1 cellular context compared by ENCODE assay signal in the genomic region with DNA sequence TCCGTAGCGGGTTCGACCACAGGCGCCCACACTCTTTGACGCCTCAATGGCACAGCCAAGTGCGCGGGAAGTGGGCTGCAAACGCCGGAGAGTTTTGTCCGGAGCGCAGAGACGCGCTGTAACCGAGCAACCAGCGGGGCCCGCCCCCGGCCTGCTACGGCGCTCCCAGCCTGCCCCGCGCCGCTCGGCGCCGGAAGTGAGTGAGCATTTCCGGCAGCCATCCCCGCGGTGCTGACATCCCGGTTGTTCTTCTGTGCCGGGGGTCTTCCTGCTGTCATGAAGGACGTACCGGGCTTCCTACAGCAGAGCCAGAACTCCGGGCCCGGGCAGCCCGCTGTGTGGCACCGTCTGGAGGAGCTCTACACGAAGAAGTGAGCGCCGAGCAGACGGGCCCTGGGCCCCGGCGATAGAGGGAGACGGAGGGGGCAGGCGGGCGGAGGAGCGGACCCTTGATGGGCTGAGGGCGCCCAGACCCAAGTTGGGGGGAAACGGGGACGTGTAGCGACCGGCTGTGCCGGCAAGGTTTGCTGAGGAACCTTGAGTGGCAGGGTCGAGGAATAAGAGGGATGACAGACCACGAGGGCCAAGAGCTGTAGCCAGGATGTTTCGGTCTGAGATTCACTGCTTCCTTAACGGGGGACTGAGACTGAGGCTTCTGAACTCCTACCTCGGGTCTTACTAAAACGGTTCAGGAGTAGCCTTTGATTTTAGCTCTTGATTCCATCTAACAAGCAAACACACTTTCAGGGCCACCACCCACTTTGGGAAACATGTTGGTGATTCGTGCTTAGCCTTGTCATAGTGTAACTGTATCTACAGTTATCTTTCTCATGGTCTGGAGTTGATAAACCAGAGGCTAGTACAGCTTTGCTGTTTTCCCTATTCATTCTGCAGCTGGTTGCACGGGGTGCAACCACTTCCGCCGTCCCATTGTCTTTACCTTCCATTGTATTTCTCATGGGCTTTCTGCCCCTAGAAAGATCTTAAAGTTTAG.
TF ChIP-seq lines count a peak whose summit lies in the region.

A gene (plus strand): TSS at position 203 of the 994 bp plus-strand sequence. CDS start 74 bp downstream, at position 277.

TF ChIP-seq in K562, 482 proteins besides CTCF, POLR2A, EP300 and RAD21 (continued from another document and continues in another):
- TF ChIP-seq, protein P1, sequence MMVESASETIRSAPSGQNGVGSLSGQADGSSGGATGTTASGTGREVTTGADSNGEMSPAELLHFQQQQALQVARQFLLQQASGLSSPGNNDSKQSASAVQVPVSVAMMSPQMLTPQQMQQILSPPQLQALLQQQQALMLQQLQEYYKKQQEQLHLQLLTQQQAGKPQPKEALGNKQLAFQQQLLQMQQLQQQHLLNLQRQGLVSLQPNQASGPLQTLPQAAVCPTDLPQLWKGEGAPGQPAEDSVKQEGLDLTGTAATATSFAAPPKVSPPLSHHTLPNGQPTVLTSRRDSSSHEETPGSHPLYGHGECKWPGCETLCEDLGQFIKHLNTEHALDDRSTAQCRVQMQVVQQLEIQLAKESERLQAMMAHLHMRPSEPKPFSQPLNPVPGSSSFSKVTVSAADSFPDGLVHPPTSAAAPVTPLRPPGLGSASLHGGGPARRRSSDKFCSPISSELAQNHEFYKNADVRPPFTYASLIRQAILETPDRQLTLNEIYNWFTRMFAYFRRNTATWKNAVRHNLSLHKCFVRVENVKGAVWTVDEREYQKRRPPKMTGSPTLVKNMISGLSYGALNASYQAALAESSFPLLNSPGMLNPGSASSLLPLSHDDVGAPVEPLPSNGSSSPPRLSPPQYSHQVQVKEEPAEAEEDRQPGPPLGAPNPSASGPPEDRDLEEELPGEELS (CRISPR knock-in tag; IDR thresholded peaks at IDR 0.05; ENCODE audit: borderline replicate concordance) = no peak
- no peak for TF ChIP-seq ZNF551 (CRISPR knock-in tag; IDR thresholded peaks at IDR 0.05)
- TF ChIP-seq TCF3 (CRISPR knock-in tag; IDR thresholded peaks at IDR 0.05) = no peak
- 0 out of 2 replicates have a peak, but pooled peaks have one; percentile 48 for TF ChIP-seq ESRRA (IDR thresholded peaks at IDR 0.05; ENCODE audit: borderline replicate concordance, low read depth)
- TF ChIP-seq, protein P2, sequence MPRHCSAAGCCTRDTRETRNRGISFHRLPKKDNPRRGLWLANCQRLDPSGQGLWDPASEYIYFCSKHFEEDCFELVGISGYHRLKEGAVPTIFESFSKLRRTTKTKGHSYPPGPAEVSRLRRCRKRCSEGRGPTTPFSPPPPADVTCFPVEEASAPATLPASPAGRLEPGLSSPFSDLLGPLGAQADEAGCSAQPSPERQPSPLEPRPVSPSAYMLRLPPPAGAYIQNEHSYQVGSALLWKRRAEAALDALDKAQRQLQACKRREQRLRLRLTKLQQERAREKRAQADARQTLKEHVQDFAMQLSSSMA (CRISPR knock-in tag; IDR thresholded peaks at IDR 0.05) = 0 out of 2 replicates have a peak, but pooled peaks have one; percentile 38
- no peak for TF ChIP-seq KDM1A (IDR thresholded peaks at IDR 0.05)
- TF ChIP-seq, protein P3, sequence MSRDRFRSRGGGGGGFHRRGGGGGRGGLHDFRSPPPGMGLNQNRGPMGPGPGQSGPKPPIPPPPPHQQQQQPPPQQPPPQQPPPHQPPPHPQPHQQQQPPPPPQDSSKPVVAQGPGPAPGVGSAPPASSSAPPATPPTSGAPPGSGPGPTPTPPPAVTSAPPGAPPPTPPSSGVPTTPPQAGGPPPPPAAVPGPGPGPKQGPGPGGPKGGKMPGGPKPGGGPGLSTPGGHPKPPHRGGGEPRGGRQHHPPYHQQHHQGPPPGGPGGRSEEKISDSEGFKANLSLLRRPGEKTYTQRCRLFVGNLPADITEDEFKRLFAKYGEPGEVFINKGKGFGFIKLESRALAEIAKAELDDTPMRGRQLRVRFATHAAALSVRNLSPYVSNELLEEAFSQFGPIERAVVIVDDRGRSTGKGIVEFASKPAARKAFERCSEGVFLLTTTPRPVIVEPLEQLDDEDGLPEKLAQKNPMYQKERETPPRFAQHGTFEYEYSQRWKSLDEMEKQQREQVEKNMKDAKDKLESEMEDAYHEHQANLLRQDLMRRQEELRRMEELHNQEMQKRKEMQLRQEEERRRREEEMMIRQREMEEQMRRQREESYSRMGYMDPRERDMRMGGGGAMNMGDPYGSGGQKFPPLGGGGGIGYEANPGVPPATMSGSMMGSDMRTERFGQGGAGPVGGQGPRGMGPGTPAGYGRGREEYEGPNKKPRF (IDR thresholded peaks at IDR 0.05; ENCODE audit: low read depth, low read length) = no peak
- TF ChIP-seq TEAD1 (CRISPR knock-in tag; IDR thresholded peaks at IDR 0.05) = no peak
- TF ChIP-seq, protein P4, sequence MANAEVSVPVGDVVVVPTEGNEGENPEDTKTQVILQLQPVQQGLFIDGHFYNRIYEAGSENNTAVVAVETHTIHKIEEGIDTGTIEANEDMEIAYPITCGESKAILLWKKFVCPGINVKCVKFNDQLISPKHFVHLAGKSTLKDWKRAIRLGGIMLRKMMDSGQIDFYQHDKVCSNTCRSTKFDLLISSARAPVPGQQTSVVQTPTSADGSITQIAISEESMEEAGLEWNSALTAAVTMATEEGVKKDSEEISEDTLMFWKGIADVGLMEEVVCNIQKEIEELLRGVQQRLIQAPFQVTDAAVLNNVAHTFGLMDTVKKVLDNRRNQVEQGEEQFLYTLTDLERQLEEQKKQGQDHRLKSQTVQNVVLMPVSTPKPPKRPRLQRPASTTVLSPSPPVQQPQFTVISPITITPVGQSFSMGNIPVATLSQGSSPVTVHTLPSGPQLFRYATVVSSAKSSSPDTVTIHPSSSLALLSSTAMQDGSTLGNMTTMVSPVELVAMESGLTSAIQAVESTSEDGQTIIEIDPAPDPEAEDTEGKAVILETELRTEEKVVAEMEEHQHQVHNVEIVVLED (CRISPR knock-in tag; IDR thresholded peaks at IDR 0.05) = peak; percentile 30; the same call in 1 of the 2 replicates
- no peak for TF ChIP-seq ZNF778 (CRISPR knock-in tag; IDR thresholded peaks at IDR 0.05)
- no peak for TF ChIP-seq CHD2 (IDR thresholded peaks at IDR 0.05; ENCODE audit: low read depth, low read length)
- peak; percentile 82 for TF ChIP-seq ZNF143 (CRISPR knock-in tag; IDR thresholded peaks at IDR 0.05)
- no peak for TF ChIP-seq MYNN (IDR thresholded peaks at IDR 0.05)
- no peak for TF ChIP-seq MYNN (CRISPR knock-in tag; IDR thresholded peaks at IDR 0.05)
- TF ChIP-seq, protein P5, sequence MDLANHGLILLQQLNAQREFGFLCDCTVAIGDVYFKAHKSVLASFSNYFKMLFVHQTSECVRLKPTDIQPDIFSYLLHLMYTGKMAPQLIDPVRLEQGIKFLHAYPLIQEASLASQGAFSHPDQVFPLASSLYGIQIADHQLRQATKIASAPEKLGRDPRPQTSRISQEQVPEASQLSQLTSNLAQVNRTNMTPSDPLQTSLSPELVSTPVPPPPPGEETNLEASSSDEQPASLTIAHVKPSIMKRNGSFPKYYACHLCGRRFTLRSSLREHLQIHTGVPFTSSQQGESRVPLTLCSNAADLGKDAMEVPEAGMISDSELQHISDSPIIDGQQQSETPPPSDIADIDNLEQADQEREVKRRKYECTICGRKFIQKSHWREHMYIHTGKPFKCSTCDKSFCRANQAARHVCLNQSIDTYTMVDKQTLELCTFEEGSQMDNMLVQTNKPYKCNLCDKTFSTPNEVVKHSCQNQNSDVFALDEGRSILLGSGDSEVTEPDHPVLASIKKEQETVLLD (IDR thresholded peaks at IDR 0.05) = no peak
- no peak for TF ChIP-seq ZNF324 (CRISPR knock-in tag; IDR thresholded peaks at IDR 0.05)
- peak; percentile 45; the same call in 1 of the 2 replicates for TF ChIP-seq ZNF589 (CRISPR knock-in tag; IDR thresholded peaks at IDR 0.05; ENCODE audit: low read depth)
- TF ChIP-seq STAT5A (IDR thresholded peaks at IDR 0.05; ENCODE audit: borderline replicate concordance, low read length) = no peak
- no peak for TF ChIP-seq PHB (CRISPR knock-in tag; IDR thresholded peaks at IDR 0.05)
- TF ChIP-seq, protein P6, sequence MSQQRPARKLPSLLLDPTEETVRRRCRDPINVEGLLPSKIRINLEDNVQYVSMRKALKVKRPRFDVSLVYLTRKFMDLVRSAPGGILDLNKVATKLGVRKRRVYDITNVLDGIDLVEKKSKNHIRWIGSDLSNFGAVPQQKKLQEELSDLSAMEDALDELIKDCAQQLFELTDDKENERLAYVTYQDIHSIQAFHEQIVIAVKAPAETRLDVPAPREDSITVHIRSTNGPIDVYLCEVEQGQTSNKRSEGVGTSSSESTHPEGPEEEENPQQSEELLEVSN (IDR thresholded peaks at IDR 0.05; ENCODE audit: borderline replicate concordance in 1 of 2, extremely low read depth in 1 of 2, insufficient read depth in 1 of 2, insufficient read length in 1 of 2, low read depth in 1 of 2, low read length in 1 of 2, poor library complexity in 1 of 2, severe bottlenecking in 1 of 2) = peak; percentile 48 to 77
- TF ChIP-seq, protein P7, sequence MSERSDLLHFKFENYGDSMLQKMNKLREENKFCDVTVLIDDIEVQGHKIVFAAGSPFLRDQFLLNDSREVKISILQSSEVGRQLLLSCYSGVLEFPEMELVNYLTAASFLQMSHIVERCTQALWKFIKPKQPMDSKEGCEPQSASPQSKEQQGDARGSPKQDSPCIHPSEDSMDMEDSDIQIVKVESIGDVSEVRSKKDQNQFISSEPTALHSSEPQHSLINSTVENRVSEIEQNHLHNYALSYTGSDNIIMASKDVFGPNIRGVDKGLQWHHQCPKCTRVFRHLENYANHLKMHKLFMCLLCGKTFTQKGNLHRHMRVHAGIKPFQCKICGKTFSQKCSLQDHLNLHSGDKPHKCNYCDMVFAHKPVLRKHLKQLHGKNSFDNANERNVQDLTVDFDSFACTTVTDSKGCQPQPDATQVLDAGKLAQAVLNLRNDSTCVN (CRISPR knock-in tag; IDR thresholded peaks at IDR 0.05) = no peak
- no peak for TF ChIP-seq TCF7L2 (IDR thresholded peaks at IDR 0.05; ENCODE audit: low read depth, low read length)
- TF ChIP-seq, protein P8, sequence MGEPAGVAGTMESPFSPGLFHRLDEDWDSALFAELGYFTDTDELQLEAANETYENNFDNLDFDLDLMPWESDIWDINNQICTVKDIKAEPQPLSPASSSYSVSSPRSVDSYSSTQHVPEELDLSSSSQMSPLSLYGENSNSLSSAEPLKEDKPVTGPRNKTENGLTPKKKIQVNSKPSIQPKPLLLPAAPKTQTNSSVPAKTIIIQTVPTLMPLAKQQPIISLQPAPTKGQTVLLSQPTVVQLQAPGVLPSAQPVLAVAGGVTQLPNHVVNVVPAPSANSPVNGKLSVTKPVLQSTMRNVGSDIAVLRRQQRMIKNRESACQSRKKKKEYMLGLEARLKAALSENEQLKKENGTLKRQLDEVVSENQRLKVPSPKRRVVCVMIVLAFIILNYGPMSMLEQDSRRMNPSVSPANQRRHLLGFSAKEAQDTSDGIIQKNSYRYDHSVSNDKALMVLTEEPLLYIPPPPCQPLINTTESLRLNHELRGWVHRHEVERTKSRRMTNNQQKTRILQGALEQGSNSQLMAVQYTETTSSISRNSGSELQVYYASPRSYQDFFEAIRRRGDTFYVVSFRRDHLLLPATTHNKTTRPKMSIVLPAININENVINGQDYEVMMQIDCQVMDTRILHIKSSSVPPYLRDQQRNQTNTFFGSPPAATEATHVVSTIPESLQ (CRISPR knock-in tag; IDR thresholded peaks at IDR 0.05) = 0 out of 2 replicates have a peak, but pooled peaks have one; percentile 50
- TF ChIP-seq, protein P9, sequence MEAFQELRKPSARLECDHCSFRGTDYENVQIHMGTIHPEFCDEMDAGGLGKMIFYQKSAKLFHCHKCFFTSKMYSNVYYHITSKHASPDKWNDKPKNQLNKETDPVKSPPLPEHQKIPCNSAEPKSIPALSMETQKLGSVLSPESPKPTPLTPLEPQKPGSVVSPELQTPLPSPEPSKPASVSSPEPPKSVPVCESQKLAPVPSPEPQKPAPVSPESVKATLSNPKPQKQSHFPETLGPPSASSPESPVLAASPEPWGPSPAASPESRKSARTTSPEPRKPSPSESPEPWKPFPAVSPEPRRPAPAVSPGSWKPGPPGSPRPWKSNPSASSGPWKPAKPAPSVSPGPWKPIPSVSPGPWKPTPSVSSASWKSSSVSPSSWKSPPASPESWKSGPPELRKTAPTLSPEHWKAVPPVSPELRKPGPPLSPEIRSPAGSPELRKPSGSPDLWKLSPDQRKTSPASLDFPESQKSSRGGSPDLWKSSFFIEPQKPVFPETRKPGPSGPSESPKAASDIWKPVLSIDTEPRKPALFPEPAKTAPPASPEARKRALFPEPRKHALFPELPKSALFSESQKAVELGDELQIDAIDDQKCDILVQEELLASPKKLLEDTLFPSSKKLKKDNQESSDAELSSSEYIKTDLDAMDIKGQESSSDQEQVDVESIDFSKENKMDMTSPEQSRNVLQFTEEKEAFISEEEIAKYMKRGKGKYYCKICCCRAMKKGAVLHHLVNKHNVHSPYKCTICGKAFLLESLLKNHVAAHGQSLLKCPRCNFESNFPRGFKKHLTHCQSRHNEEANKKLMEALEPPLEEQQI (IDR thresholded peaks at IDR 0.05) = no peak
- TF ChIP-seq FOXK2 (conservative IDR thresholded peaks at IDR 0.05 in 1 of 2, IDR thresholded peaks at IDR 0.05 in 1 of 2; ENCODE audit: low read depth in 2 of 2) = peak; percentile 29 to 34; a peak in 1 of 4 replicates
- peak; percentile 96 for TF ChIP-seq GABPA (tag; conservative IDR thresholded peaks at IDR 0.05; ENCODE audit: low read depth)
- TF ChIP-seq BRD4 (IDR thresholded peaks at IDR 0.05) = no peak
- 0 out of 2 replicates have a peak, but pooled peaks have one; percentile 4 for TF ChIP-seq ZNF707 (CRISPR knock-in tag; conservative IDR thresholded peaks at IDR 0.05)
- no peak for TF ChIP-seq XRCC5 (IDR thresholded peaks at IDR 0.05; ENCODE audit: low read depth, low read length)
- TF ChIP-seq ZNF75A (CRISPR knock-in tag; IDR thresholded peaks at IDR 0.05) = no peak
- TF ChIP-seq, protein P10, sequence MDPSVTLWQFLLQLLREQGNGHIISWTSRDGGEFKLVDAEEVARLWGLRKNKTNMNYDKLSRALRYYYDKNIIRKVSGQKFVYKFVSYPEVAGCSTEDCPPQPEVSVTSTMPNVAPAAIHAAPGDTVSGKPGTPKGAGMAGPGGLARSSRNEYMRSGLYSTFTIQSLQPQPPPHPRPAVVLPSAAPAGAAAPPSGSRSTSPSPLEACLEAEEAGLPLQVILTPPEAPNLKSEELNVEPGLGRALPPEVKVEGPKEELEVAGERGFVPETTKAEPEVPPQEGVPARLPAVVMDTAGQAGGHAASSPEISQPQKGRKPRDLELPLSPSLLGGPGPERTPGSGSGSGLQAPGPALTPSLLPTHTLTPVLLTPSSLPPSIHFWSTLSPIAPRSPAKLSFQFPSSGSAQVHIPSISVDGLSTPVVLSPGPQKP (CRISPR knock-in tag; IDR thresholded peaks at IDR 0.05) = no peak
- TF ChIP-seq GABPB2 (CRISPR knock-in tag; conservative IDR thresholded peaks at IDR 0.05) = no peak
- TF ChIP-seq JUN (IDR thresholded peaks at IDR 0.05; ENCODE audit: borderline replicate concordance, low read depth, low read length) = no peak
- no peak for TF ChIP-seq JUN (CRISPR knock-in tag; IDR thresholded peaks at IDR 0.05; ENCODE audit: borderline replicate concordance)
- TF ChIP-seq ZFP30 (CRISPR knock-in tag; IDR thresholded peaks at IDR 0.05; ENCODE audit: borderline replicate concordance) = no peak
- TF ChIP-seq TARDBP (IDR thresholded peaks at IDR 0.05) = no peak
- TF ChIP-seq, protein P11, sequence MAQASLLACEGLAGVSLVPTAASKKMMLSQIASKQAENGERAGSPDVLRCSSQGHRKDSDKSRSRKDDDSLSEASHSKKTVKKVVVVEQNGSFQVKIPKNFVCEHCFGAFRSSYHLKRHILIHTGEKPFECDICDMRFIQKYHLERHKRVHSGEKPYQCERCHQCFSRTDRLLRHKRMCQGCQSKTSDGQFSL (CRISPR knock-in tag; IDR thresholded peaks at IDR 0.05) = no peak
- TF ChIP-seq, protein P11 (tag; IDR thresholded peaks at IDR 0.05) = no peak
